ENCODE assay signal across 8 cellular contexts in the genomic region with DNA sequence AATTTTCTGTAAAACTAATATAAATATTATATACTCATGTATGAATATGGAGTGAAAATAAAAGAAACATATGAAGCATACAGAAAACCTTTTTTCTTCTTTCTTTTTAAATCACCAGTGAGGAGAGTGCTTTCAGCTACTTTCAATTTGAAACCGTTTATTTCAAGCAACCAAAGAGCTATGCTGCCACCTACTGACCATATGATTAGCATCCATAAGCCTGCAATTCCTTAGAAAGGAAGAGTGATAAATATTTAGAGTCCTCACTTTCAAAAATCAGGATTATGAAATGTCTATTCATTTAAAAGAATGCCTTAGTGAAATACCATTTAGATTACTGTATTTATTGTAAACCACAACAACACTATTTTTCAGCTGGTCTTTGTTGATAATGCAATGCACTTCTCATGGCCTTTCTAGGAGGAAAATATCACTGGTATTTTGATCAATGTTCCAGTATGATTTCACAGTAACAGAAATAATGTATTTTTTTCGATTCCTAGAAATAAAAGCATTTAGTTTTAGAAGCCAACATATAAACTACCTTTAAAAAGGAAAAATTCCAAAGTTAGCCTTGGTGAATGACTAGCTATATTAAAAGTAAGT.
DNase-seq lines count a peak whose midpoint lies in the region; ATAC-seq and TF ChIP-seq lines count a peak whose summit lies in the region.

No MANE protein-coding gene starts in this region.

- TF ChIP-seq POLR2A in GM18505 (IDR thresholded peaks at IDR 0.05; ENCODE audit: borderline replicate concordance, extremely low read depth, insufficient read depth, insufficient read length) (no peak), ovary (IDR thresholded peaks at IDR 0.05) (no peak)

- DNase-seq in BJ (ENCODE audit: low read depth): peak; percentile 16
- peak; percentile 42 for DNase-seq in NCI-H1105 (lab: John Stamatoyannopoulos, UW)
- peak; percentile 36 for DNase-seq in SK-N-SH
- DNase-seq in fibroblast of peridontal ligament (ENCODE audit: extremely low read depth): peak; percentile 96
- DNase-seq in ovary: peak in 1 of 5 donors; percentile 9
- no peak for DNase-seq in activated CD8-positive, alpha-beta memory T cell treated with anti-CD3 and anti-CD28 coated beads for 24 hours

- H3K27ac ChIP-seq in SK-N-SH (ENCODE audit: low read depth in 2 of 2, low read length in 1 of 2): no peak overlapping the region
- H3K27ac ChIP-seq in ovary: no peak overlapping the region

- no peaks in the 10 kb centered on the region for H3K9me3 ChIP-seq in SK-N-SH
- H3K9me3 ChIP-seq in ovary: no peaks in the 10 kb centered on the region

- H3K9ac ChIP-seq in SK-N-SH: no peak overlapping the region

- no peaks in the 10 kb centered on the region for H4K20me1 ChIP-seq in SK-N-SH (ENCODE audit: insufficient read depth)

- no peaks in the 10 kb centered on the region for H3K79me2 ChIP-seq in SK-N-SH (ENCODE audit: insufficient read depth)

- H3F3A ChIP-seq in SK-N-SH (replicated peaks; ENCODE audit: insufficient read depth): no peaks in the 10 kb centered on the region

- no peak overlapping the region for H3K4me2 ChIP-seq in SK-N-SH

- 0% methylated on average over 2 of the region's 2 CpGs for whole genome bisulfite sequencing in SK-N-SH (ENCODE audit: low lambda C conversion rate)
- WGBS in ovary, 3 donors: 2 to 4% (median 3%) methylated on average over 2 of the region's 2 CpGs

- peak overlapping the region; percentile 74; the same call in 1 of the 2 replicates for H2AFZ ChIP-seq in SK-N-SH (ENCODE audit: low read depth)

- peak; percentile 96 for TF ChIP-seq RAD21 in SK-N-SH (IDR thresholded peaks at IDR 0.05; ENCODE audit: low read length)

- H3K9me2 ChIP-seq in SK-N-SH: no peaks in the 10 kb centered on the region

- H3K36me3 ChIP-seq in BJ (ENCODE audit: control insufficient read depth, insufficient read depth, low read length) (no peaks in the 10 kb centered on the region), SK-N-SH (replicated peaks in 1 of 2; ENCODE audit: control insufficient read depth in 1 of 2, insufficient read depth in 2 of 2, low read length in 1 of 2) (no peaks in the 10 kb centered on the region), ovary (no peaks in the 10 kb centered on the region)

- POLR2A ChIA-PET in BJ (lab: Charles Lee) (no interaction called here), SK-N-SH (lab: Yijun Ruan, JAX) (no interaction called here)

- CTCF ChIA-PET in BJ (lab: Yijun Ruan, JAX) (interaction anchor here (0.6 to 1.9 kb wide), 5 partner anchors 9 to 41 kb away, joined by 3 to 7 read pairs (median 4); no protein-coding TSS in a partner anchor), SK-N-SH (lab: Yijun Ruan, JAX) (interaction anchor here (0.7 to 2.2 kb wide), 31 partner anchors 9 to 1958 kb away, joined by 3 to 20 read pairs (median 3); no protein-coding TSS in a partner anchor)

- intact Hi-C loops in ovary (cut with DNase I): no loop called here

- H3K4me3 ChIP-seq in BJ (ENCODE audit: low read depth, low read length) (no peak overlapping the region), SK-N-SH (ENCODE audit: low read depth in 2 of 2, low read length in 1 of 2) (peak overlapping the region in 1 of 2 experiments; percentile 14; a peak in 1 of 4 replicates), ovary (no peak overlapping the region)

- peaks cover 0 to 3% of the 10 kb centered on the region in 2 experiments; a peak in 2 of 4 replicates for H3K4me1 ChIP-seq in SK-N-SH (ENCODE audit: control insufficient read depth in 1 of 2, insufficient read depth in 2 of 2, low read depth in 1 of 2, low read length in 1 of 2)
- H3K4me1 ChIP-seq in ovary (ENCODE audit: insufficient read depth): no peaks in the 10 kb centered on the region

- no peak for TF ChIP-seq EP300 in SK-N-SH (IDR thresholded peaks at IDR 0.05; ENCODE audit: borderline replicate concordance in 1 of 2, low read depth in 1 of 2, low read length in 1 of 2)
- TF ChIP-seq EP300 in ovary (IDR thresholded peaks at IDR 0.05): no peak

- TF ChIP-seq CTCF in BJ (IDR thresholded peaks at IDR 0.05; ENCODE audit: insufficient read depth, low read depth, low read length) (peak; percentile 80), SK-N-SH (IDR thresholded peaks at IDR 0.05) (peak; percentile 95), ovary (IDR thresholded peaks at IDR 0.05) (peak in 2 of 3 donors; percentile 42 to 46)

- ATAC-seq in GM18505 (IDR thresholded peaks at IDR 0.05; ENCODE audit: unreplicated experiment): peak; percentile 88
- peak; percentile 96 for ATAC-seq in HG02852 (IDR thresholded peaks at IDR 0.05; ENCODE audit: unreplicated experiment)

- H3K27me3 ChIP-seq in BJ (ENCODE audit: control insufficient read depth, insufficient read depth, low read length) (no peaks in the 10 kb centered on the region), SK-N-SH (ENCODE audit: insufficient read depth) (no peaks in the 10 kb centered on the region), ovary (no peaks in the 10 kb centered on the region)

TF ChIP-seq in SK-N-SH, 30 proteins besides CTCF, POLR2A, EP300 and RAD21:
- peak; percentile 58 for TF ChIP-seq SMC3 (IDR thresholded peaks at IDR 0.05; ENCODE audit: low read depth, low read length)
- TF ChIP-seq, protein P1, sequence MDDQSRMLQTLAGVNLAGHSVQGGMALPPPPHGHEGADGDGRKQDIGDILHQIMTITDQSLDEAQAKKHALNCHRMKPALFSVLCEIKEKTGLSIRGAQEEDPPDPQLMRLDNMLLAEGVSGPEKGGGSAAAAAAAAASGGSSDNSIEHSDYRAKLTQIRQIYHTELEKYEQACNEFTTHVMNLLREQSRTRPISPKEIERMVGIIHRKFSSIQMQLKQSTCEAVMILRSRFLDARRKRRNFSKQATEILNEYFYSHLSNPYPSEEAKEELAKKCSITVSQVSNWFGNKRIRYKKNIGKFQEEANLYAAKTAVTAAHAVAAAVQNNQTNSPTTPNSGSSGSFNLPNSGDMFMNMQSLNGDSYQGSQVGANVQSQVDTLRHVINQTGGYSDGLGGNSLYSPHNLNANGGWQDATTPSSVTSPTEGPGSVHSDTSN (IDR thresholded peaks at IDR 0.05): no peak
TF ChIP-seq in SK-N-SH: peak in this region for 1.

Comparison
In these comparisons a context has a peak if more than half of its experiments do, and no peak if none do; other contexts are left out.
1. CTCF ChIP-seq: peak in every context shown above with its lines; median percentile 95 in SK-N-SH; 80 in BJ; 44 in ovary.